ENCODE assay signal across 23 cellular contexts in the genomic region with DNA sequence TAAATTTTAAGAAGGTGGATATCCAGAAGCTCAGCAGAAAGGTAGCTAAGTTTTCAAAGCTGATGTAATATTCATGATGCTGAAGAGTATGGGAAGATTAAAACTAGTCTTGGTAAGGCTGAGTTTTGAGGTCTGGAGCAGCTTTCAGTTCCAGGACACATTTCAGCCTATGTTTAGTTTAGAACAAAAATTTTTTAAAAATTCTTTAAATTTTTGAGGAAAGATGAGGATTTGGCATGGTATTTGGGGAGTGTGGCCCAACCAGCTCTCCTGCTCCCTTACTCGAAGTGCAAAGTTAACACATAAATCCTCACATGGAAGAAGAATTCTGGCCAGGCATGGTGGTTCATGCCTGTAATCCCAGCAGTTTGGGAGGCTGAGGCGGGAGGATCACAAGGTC.
"Had no signal": no experiment of that assay in that cellular context is flagged by ENCODE, and none has a peak within 500 bp of the region (broad histone marks: within the 10 kb centered on the region; RNA-seq: fewer than 3 reads in every experiment).

No MANE protein-coding gene starts in this region.

- H3K27ac Mint-ChIP-seq: effector memory CD8-positive, alpha-beta T cell; memory B cell; natural killer cell; progenitor cell of endocrine pancreas; stimulated activated naive CD8-positive, alpha-beta T cell treated with anti-CD3 and anti-CD28 coated beads, Interleukin-15, amount 100 ng/mL, for 72 hours had no signal

- H3K27ac ChIP-seq: coronary artery, esophagus squamous epithelium, parathyroid adenoma, right lobe of liver, suprapubic skin, transverse colon, vagina had no signal

- ATAC-seq: effector memory CD8-positive, alpha-beta T cell; left lobe of liver; natural killer cell; right lobe of liver; stimulated activated naive CD8-positive, alpha-beta T cell treated with anti-CD3 and anti-CD28 coated beads, Interleukin-15, amount 100 ng/mL, for 72 hours had no signal

- H3K4me3 Mint-ChIP-seq: memory B cell; natural killer cell; stimulated activated naive CD8-positive, alpha-beta T cell treated with anti-CD3 and anti-CD28 coated beads, Interleukin-15, amount 100 ng/mL, for 72 hours had no signal

- FAIRE-seq: endometrium, small intestine had no signal

- H3K27me3 ChIP-seq: esophagus squamous epithelium, right lobe of liver, suprapubic skin, transverse colon, vagina had no signal

- H3K4me3 ChIP-seq: coronary artery, esophagus squamous epithelium, lung, right lobe of liver, suprapubic skin, transverse colon, vagina had no signal

- H3K27me3 Mint-ChIP-seq: effector memory CD8-positive, alpha-beta T cell; memory B cell; progenitor cell of endocrine pancreas; stimulated activated naive CD8-positive, alpha-beta T cell treated with anti-CD3 and anti-CD28 coated beads, Interleukin-15, amount 100 ng/mL, for 72 hours had no signal

- H3K4me1 ChIP-seq: esophagus squamous epithelium, parathyroid adenoma, suprapubic skin, transverse colon, vagina had no signal

- DNase-seq: effector memory CD8-positive, alpha-beta T cell; erythroblast; esophagus squamous epithelium; kidney; natural killer cell; occipital lobe; right lobe of liver; small intestine; stimulated activated CD4-positive, alpha-beta T cell treated with anti-CD3 and anti-CD28 coated beads, Interleukin-1b, Interleukin-23, amount 100 ng/mL, for 48 hours; stimulated activated CD4-positive, alpha-beta T cell treated with anti-CD3 and anti-CD28 coated beads, Interleukin-4, amount 100 ng/mL, for 1 hour; stimulated activated CD8-positive, alpha-beta memory T cell treated with anti-CD3 and anti-CD28 coated beads, Interleukin-4, amount 100 ng/mL, for 48 hours; stimulated activated naive CD4-positive, alpha-beta T cell; stimulated activated naive CD8-positive, alpha-beta T cell treated with anti-CD3 and anti-CD28 coated beads, Interleukin-15, amount 100 ng/mL, for 72 hours; transverse colon had no signal

- H3K9ac ChIP-seq: parathyroid adenoma had no signal

- H3K36me3 Mint-ChIP-seq: memory B cell had no signal

- H3K9me3 ChIP-seq: esophagus squamous epithelium, right lobe of liver, suprapubic skin, transverse colon, vagina had no signal

- H3K36me3 ChIP-seq: esophagus squamous epithelium, right lobe of liver, suprapubic skin, transverse colon, vagina had no signal

- H3K4me1 Mint-ChIP-seq: memory B cell; natural killer cell; stimulated activated naive CD8-positive, alpha-beta T cell treated with anti-CD3 and anti-CD28 coated beads, Interleukin-15, amount 100 ng/mL, for 72 hours had no signal
